ENCODE assay signal across 9 cellular contexts in the genomic region with DNA sequence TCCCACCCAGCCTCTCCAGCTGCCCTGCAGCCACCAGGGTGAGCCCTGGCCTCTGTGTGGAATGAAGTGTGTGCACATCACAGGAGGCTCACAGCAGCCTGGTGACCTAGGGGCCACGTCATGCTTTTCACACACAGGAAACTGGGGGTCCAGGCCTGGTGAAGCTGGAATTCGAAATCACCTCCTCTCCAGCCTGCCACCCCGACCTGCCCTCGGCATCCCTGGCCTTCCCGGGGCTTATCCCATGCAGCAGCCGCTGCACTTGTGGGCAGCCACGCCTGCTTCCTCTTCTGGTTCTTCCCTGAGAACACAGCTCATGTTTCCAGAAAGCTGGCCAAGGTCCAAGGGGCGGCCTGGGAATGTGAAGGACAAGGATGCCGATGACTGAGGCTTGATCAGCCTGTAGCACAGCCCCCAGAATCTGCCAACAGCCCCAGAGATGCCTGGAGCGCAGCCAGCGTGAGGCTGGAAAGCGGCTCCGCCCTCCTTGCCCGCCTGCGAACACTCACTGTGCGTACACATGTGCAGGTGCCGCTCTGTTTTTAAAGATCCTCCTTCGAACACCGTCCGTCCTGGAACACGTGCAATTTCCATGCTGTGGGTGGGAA. TPM values are rescaled to one million over a fixed set of nuclear protein-coding genes. Genes with fewer than 3 reads are reported as not detected.
A peak's percentile ranks its signal among the peaks of the same experiment; 100 is the strongest.
DNase-seq lines count a peak whose midpoint lies in the region; ATAC-seq, FAIRE-seq and TF ChIP-seq lines count a peak whose summit lies in the region.
"Had no signal": no experiment of that assay in that cellular context is flagged by ENCODE, and none has a peak within 500 bp of the region (broad histone marks: within the 10 kb centered on the region; RNA-seq: fewer than 3 reads in every experiment).

No MANE protein-coding gene starts in this region.

- H3K4me3 ChIP-seq in BE2C (ENCODE audit: low read depth, low read length) (no peak overlapping the region; the same call in 1 of the 2 replicates), WERI-Rb-1 (ENCODE audit: low read depth, low read length) (no peak overlapping the region)
- no peak overlapping the region for H3K4me3 ChIP-seq in effector memory CD4-positive, alpha-beta T cell (ENCODE audit: insufficient read depth, low read depth, low read length, poor library complexity, severe bottlenecking)
- H3K4me3 ChIP-seq: GM12878 had no signal

- H3K9me3 ChIP-seq in BE2C (no peaks in the 10 kb centered on the region), WERI-Rb-1 (ENCODE audit: severe bottlenecking) (no peaks in the 10 kb centered on the region)
- no peaks in the 10 kb centered on the region for H3K9me3 ChIP-seq in effector memory CD4-positive, alpha-beta T cell (ENCODE audit: control insufficient read depth, low read length)

- H3K27me3 ChIP-seq in BE2C (peaks cover 19% of the 10 kb centered on the region), WERI-Rb-1 (ENCODE audit: insufficient read depth, low read depth, severe bottlenecking) (peaks cover 4% of the 10 kb centered on the region)
- H3K27me3 ChIP-seq in effector memory CD4-positive, alpha-beta T cell (replicated peaks; ENCODE audit: control insufficient read depth, insufficient read depth, low read length, poor library complexity, severe bottlenecking): peaks cover 20% of the 10 kb centered on the region

- peak; percentile 98 for FAIRE-seq in urothelium cell line (lab: Jason Lieb, UNC)
- FAIRE-seq: GM12878 had no signal

- DNase-seq in BE2C: peak; percentile 99
- DNase-seq in NCI-H1417 (lab: John Stamatoyannopoulos, UW): peak; percentile 94 to 98 (median 98)
- DNase-seq in inferior parietal cortex (ENCODE audit: extremely low spot score): peak; percentile 9
- DNase-seq in urothelium cell line (ENCODE audit: low spot score): peak; percentile 97
- DNase-seq in WERI-Rb-1: no peak
- DNase-seq in effector memory CD4-positive, alpha-beta T cell: no peak

- no peaks in the 10 kb centered on the region for H3K36me3 ChIP-seq in BE2C
- H3K36me3 ChIP-seq in WERI-Rb-1: no peaks in the 10 kb centered on the region
- no peaks in the 10 kb centered on the region for H3K36me3 ChIP-seq in effector memory CD4-positive, alpha-beta T cell (ENCODE audit: control insufficient read depth, insufficient read depth, low read length)

- H3K4me1 ChIP-seq in BE2C: peaks cover 14% of the 10 kb centered on the region
- H3K4me1 ChIP-seq in effector memory CD4-positive, alpha-beta T cell (ENCODE audit: control insufficient read depth, insufficient read depth, low read length, poor library complexity, severe bottlenecking): peaks cover 16% of the 10 kb centered on the region

- TF ChIP-seq CTCF in BE2C (IDR thresholded peaks at IDR 0.05; ENCODE audit: low read depth, low read length) (0 out of 2 replicates have a peak, but pooled peaks have one; percentile 12), VCaP (conservative IDR thresholded peaks at IDR 0.05) (no peak), WERI-Rb-1 (IDR thresholded peaks at IDR 0.05; ENCODE audit: low read depth, low read length) (no peak)

- H3K27ac ChIP-seq in VCaP (0 out of 2 replicates have a peak overlapping the region, but pooled peaks have one; percentile 4), WERI-Rb-1 (no peak overlapping the region)
- no peak overlapping the region for H3K27ac ChIP-seq in effector memory CD4-positive, alpha-beta T cell (ENCODE audit: insufficient read depth, low read length, poor library complexity, severe bottlenecking)

- ATAC-seq in HG03439 (IDR thresholded peaks at IDR 0.05; ENCODE audit: unreplicated experiment): no peak
- ATAC-seq: GM12878 had no signal

RNA-seq across cellular contexts. Expression of a gene that starts 4.2 kb away (rescaled TPM):
- polyA plus RNA-seq in BE2C (2012; ENCODE audit: insufficient read depth, insufficient read length, low read depth): 0.22 TPM
- polyA plus RNA-seq: GM12878 had no signal

Comparison
In these comparisons a context has a peak if more than half of its experiments do, and no peak if none do; other contexts are left out.
1. DNase-seq: peak in BE2C (single experiment), NCI-H1417 (3 of 3), inferior parietal cortex (single experiment) and urothelium cell line (single experiment); none in WERI-Rb-1 (single experiment) and effector memory CD4-positive, alpha-beta T cell (0 of 3).